ENCODE assay signal across 1 cellular context in the genomic region with DNA sequence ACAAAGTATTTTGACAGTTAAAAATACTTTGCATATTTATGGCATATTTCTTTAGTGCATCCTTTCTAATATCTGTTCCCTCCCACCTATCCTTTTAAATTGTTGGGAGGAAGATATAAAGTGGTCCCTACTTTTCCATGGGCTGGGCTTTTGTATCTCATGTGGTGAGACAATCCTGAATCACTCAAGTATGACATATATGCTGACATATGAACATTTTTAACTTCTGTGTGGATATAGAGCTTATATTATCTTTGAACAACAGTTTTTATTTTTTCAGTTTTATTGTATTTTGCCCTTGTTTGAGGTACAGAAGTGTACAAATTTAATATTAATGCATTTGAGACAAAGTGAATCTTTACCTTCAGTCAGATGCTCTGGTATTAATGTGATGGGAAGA.
TF ChIP-seq lines count a peak whose summit lies in the region.

No MANE protein-coding gene starts in this region.

TF ChIP-seq in GM23338, 12 proteins besides CTCF, POLR2A, EP300 and RAD21 (continued from another document):
- TF ChIP-seq ZNF462 (CRISPR knock-in tag; IDR thresholded peaks at IDR 0.05), result no peak
- TF ChIP-seq NANOG (IDR thresholded peaks at IDR 0.05; ENCODE audit: borderline replicate concordance), result no peak
- TF ChIP-seq CREB1 (CRISPR knock-in tag; IDR thresholded peaks at IDR 0.05; ENCODE audit: low read depth), result no peak
- TF ChIP-seq EZH2 (IDR thresholded peaks at IDR 0.05; ENCODE audit: low read depth, unreplicated experiment), result no peak
- no peak for TF ChIP-seq ZNF331 (CRISPR knock-in tag; IDR thresholded peaks at IDR 0.05; ENCODE audit: low read depth)
- TF ChIP-seq ZNF114 (CRISPR knock-in tag; IDR thresholded peaks at IDR 0.05), result no peak
- no peak for TF ChIP-seq POLR2AphosphoS5 (IDR thresholded peaks at IDR 0.05; ENCODE audit: low read depth)
